In genomic region chr3:122621112-122621511, GRCh38 we compare ENCODE assay signal across 17 cellular contexts. TPM values are rescaled to one million over a fixed set of nuclear protein-coding genes. Genes with fewer than 3 reads are reported as not detected.
DNase-seq lines count a peak whose midpoint lies in the region; ATAC-seq lines count a peak whose summit lies in the region.
"Had no signal": no experiment of that assay in that cellular context is flagged by ENCODE, and none has a peak within 500 bp of the region (broad histone marks: within the 10 kb centered on the region; RNA-seq: fewer than 3 reads in every experiment).

No MANE protein-coding gene starts in this region.

- H3K4me1 ChIP-seq in BLaER1 (peaks cover 46% of the 10 kb centered on the region), mesenchymal stem cell (ENCODE audit: control insufficient read depth, insufficient read depth, low read depth, low read length) (no peaks in the 10 kb centered on the region)
- H3K4me1 ChIP-seq: A549, gastrocnemius medialis, suprapubic skin had no signal

- H3K9ac ChIP-seq in BLaER1 = no peak overlapping the region
- no peak overlapping the region for H3K9ac ChIP-seq in mesenchymal stem cell (ENCODE audit: low read length)

- H2AFZ ChIP-seq in mesenchymal stem cell (ENCODE audit: low read depth, low read length) = no peak overlapping the region

- WGBS in mesenchymal stem cell = 80% methylated on average over 3 of the region's 3 CpGs

- ATAC-seq in GM18867 (IDR thresholded peaks at IDR 0.05; ENCODE audit: unreplicated experiment) (peak; percentile 49), HG02642 (IDR thresholded peaks at IDR 0.05; ENCODE audit: poor library complexity, unreplicated experiment) (peak; percentile 50)
- ATAC-seq: gastrocnemius medialis had no signal

- no peak overlapping the region for H3K4ac ChIP-seq in mesenchymal stem cell (ENCODE audit: low read depth in 1 of 2, low read length in 2 of 2)

- H3K4me2 ChIP-seq in BLaER1 (peak overlapping the region; percentile 80), mesenchymal stem cell (ENCODE audit: low read length, poor library complexity, severe bottlenecking) (no peak overlapping the region)
- H3K4me2 ChIP-seq: A549 had no signal

- no peak overlapping the region for H2BK15ac ChIP-seq in mesenchymal stem cell (ENCODE audit: low read depth, poor library complexity, severe bottlenecking)

- no peaks in the 10 kb centered on the region for H3K79me1 ChIP-seq in mesenchymal stem cell (replicated peaks; ENCODE audit: low read length, poor library complexity, severe bottlenecking)

- H3K27me3 ChIP-seq in BLaER1 (no peaks in the 10 kb centered on the region), mesenchymal stem cell (ENCODE audit: control insufficient read depth in 1 of 2, insufficient read depth in 1 of 2, low read length in 2 of 2) (peaks cover 0 to 14% of the 10 kb centered on the region in 2 experiments)
- H3K27me3 ChIP-seq: gastrocnemius medialis, suprapubic skin had no signal

- H3K18ac ChIP-seq in mesenchymal stem cell (ENCODE audit: low read depth in 1 of 2, low read length in 2 of 2) = no peak overlapping the region

- H3K4me3 ChIP-seq in BLaER1 (no peak overlapping the region), mesenchymal stem cell (ENCODE audit: insufficient read depth in 1 of 2, low read depth in 1 of 2, low read length in 2 of 2) (no peak overlapping the region)
- H3K4me3 ChIP-seq: A549, gastrocnemius medialis, lung, suprapubic skin had no signal

- no peak overlapping the region for H3K14ac ChIP-seq in mesenchymal stem cell (ENCODE audit: low read length in 2 of 2)

- H4K20me1 ChIP-seq in BLaER1 = no peaks in the 10 kb centered on the region

- no peak overlapping the region for H4K8ac ChIP-seq in mesenchymal stem cell (ENCODE audit: low read length)

- no peak overlapping the region for H2BK5ac ChIP-seq in mesenchymal stem cell (ENCODE audit: low read depth, low read length, poor library complexity, severe bottlenecking)

- H3K27ac ChIP-seq in BLaER1 (peak overlapping the region; percentile 59), mesenchymal stem cell (ENCODE audit: low read length, poor library complexity, severe bottlenecking) (no peak overlapping the region)
- H3K27ac ChIP-seq: A549, gastrocnemius medialis, suprapubic skin, WERI-Rb-1 had no signal

- no peak overlapping the region for H2BK12ac ChIP-seq in mesenchymal stem cell (ENCODE audit: low read length in 2 of 2)

- peak in 2 of 3 experiments; percentile 61 to 86 for DNase-seq in NCI-H1417 (lab: John Stamatoyannopoulos, UW)
- DNase-seq in mesenchymal stem cell = no peak
- no peak for DNase-seq in medulla oblongata (ENCODE audit: extremely low spot score)
- DNase-seq in T-helper 1 cell = no peak
- no peak for DNase-seq in dermis blood vessel endothelial cell
- DNase-seq: aorta, gastrocnemius medialis, NCI-H1048, NCI-H510A treated with DMSO at 0.1 percent for 48 hours, WERI-Rb-1 had no signal

- no peak overlapping the region for H2AK5ac ChIP-seq in mesenchymal stem cell (ENCODE audit: low read length, severe bottlenecking)

- no peaks in the 10 kb centered on the region for H3K9me3 ChIP-seq in BLaER1
- H3K9me3 ChIP-seq in mesenchymal stem cell (ENCODE audit: control insufficient read depth, low read length) = no peaks in the 10 kb centered on the region
- H3K9me3 ChIP-seq: A549, gastrocnemius medialis, suprapubic skin had no signal

- no peak overlapping the region for H2BK120ac ChIP-seq in mesenchymal stem cell (ENCODE audit: low read depth, low read length)

- H3K36me3 ChIP-seq in BLaER1 (peaks cover 77% of the 10 kb centered on the region), mesenchymal stem cell (ENCODE audit: control insufficient read depth in 1 of 2, insufficient read depth in 2 of 2, low read depth in 1 of 2, low read length in 2 of 2) (no peaks in the 10 kb centered on the region)
- H3K36me3 ChIP-seq: gastrocnemius medialis, suprapubic skin, WERI-Rb-1 had no signal

- no peak overlapping the region for H3K23ac ChIP-seq in mesenchymal stem cell (ENCODE audit: low read length in 2 of 2)

- H4K91ac ChIP-seq in mesenchymal stem cell (ENCODE audit: low read length) = no peak overlapping the region

RNA-seq across cellular contexts. Expression of gene PARP15, which starts 43.7 kb away (rescaled TPM):
- polyA plus RNA-seq in mesenchymal stem cell (2013, experiment 1 of 2) = 0.36 TPM
- polyA plus RNA-seq in mesenchymal stem cell (2013, experiment 2 of 2) = 0.25 TPM
- 0.17 and 0.47 TPM in 2 replicates for total RNA-seq in dermis blood vessel endothelial cell
- total RNA-seq: G401 had no signal

RNA-seq across cellular contexts. Expression of gene DTX3L, which starts 57.0 kb away (rescaled TPM):
- 17.9 TPM for polyA plus RNA-seq in mesenchymal stem cell (2013, experiment 1 of 2)
- 17.5 TPM for polyA plus RNA-seq in mesenchymal stem cell (2013, experiment 2 of 2)
- 23.8 and 36.4 TPM in 2 replicates for total RNA-seq in dermis blood vessel endothelial cell

RNA-seq across cellular contexts. Expression of gene PARP9, which starts 57.0 kb away (rescaled TPM):
- 16.3 TPM for polyA plus RNA-seq in mesenchymal stem cell (2013, experiment 1 of 2)
- 16.5 TPM for polyA plus RNA-seq in mesenchymal stem cell (2013, experiment 2 of 2)
- 23.0 and 23.4 TPM in 2 replicates for total RNA-seq in dermis blood vessel endothelial cell

RNA-seq across cellular contexts. Expression of gene PARP14, which starts 59.5 kb away (rescaled TPM):
- polyA plus RNA-seq in mesenchymal stem cell (2013, experiment 1 of 2) = 23.9 TPM
- 22.3 TPM for polyA plus RNA-seq in mesenchymal stem cell (2013, experiment 2 of 2)
- total RNA-seq in dermis blood vessel endothelial cell = 135 and 161 TPM in 2 replicates

Comparison
In these comparisons a context has a peak if more than half of its experiments do, and no peak if none do; other contexts are left out.
1. DNase-seq: peak in NCI-H1417 (2 of 3); none in mesenchymal stem cell (single experiment), medulla oblongata (single experiment), T-helper 1 cell (0 of 5) and dermis blood vessel endothelial cell (single experiment).